In genomic region chr11:14380125-14380936, GRCh38 we compare ENCODE assay signal across 9 cellular contexts. TPM values are rescaled to one million over a fixed set of nuclear protein-coding genes. Genes with fewer than 3 reads are reported as not detected.
A peak's percentile ranks its signal among the peaks of the same experiment; 100 is the strongest.
DNase-seq lines count a peak whose midpoint lies in the region; ATAC-seq, FAIRE-seq and TF ChIP-seq lines count a peak whose summit lies in the region.
"Had no signal": no experiment of that assay in that cellular context is flagged by ENCODE, and none has a peak within 500 bp of the region (broad histone marks: within the 10 kb centered on the region; RNA-seq: fewer than 3 reads in every experiment).

No MANE protein-coding gene starts in this region.

- no peaks in the 10 kb centered on the region for H3K79me1 ChIP-seq in mesenchymal stem cell (replicated peaks; ENCODE audit: low read length, poor library complexity, severe bottlenecking)

- H2BK120ac ChIP-seq in mesenchymal stem cell (ENCODE audit: low read depth, low read length): no peak overlapping the region

- H4K20me1 ChIP-seq in K562 (replicated peaks; ENCODE audit: control insufficient read depth, insufficient read depth, low read length): no peaks in the 10 kb centered on the region

- no peak for TF ChIP-seq POLR2A in K562 (conservative IDR thresholded peaks at IDR 0.05)

- H2BK12ac ChIP-seq in mesenchymal stem cell (ENCODE audit: low read length in 2 of 2): no peak overlapping the region

- H3K9me3 ChIP-seq in K562 (replicated peaks; ENCODE audit: control insufficient read depth, insufficient read depth, low read depth, low read length) (no peaks in the 10 kb centered on the region), mesenchymal stem cell (ENCODE audit: control insufficient read depth, low read length) (no peaks in the 10 kb centered on the region)

- H3K79me2 ChIP-seq in K562 (ENCODE audit: control insufficient read depth, insufficient read depth, low read length): no peaks in the 10 kb centered on the region

- no peak overlapping the region for H3K18ac ChIP-seq in mesenchymal stem cell (ENCODE audit: low read depth in 1 of 2, low read length in 2 of 2)

- DNase-seq in activated effector memory CD4-positive, alpha-beta T cell treated with anti-CD3 and anti-CD28 coated beads, Interleukin-2, amount 50 U/mL, for 16 hours: peak; percentile 9
- DNase-seq in activated effector memory CD4-positive, alpha-beta T cell treated with Interleukin-2 at 50 U/mL for 16 hours: no peak
- DNase-seq in K562 (ENCODE audit: extremely low read depth in 1 of 4, low spot score in 3 of 4): no peak
- no peak for DNase-seq in mesenchymal stem cell
- no peak for DNase-seq in type B pancreatic cell (ENCODE audit: extremely low spot score, unreplicated experiment)
- no peak for DNase-seq in sciatic nerve (ENCODE audit: low spot score)
- DNase-seq in dedifferentiated amniotic fluid mesenchymal stem cell (ENCODE audit: extremely low spot score): no peak
- DNase-seq in EL: no peak
- DNase-seq: cerebellar nuclear complex had no signal

- peaks cover 15 to 29% of the 10 kb centered on the region in 2 experiments; a peak in 3 of 5 replicates for H3K27me3 ChIP-seq in K562 (ENCODE audit: control insufficient read depth in 2 of 2, insufficient read depth in 2 of 2, low read length in 2 of 2)
- H3K27me3 ChIP-seq in mesenchymal stem cell (ENCODE audit: control insufficient read depth in 1 of 2, insufficient read depth in 1 of 2, low read length in 2 of 2): no peaks in the 10 kb centered on the region

- H3K27me3 Mint-ChIP-seq in type B pancreatic cell: peaks cover 75% of the 10 kb centered on the region

- intact Hi-C loops in K562 (cut with micrococcal nuclease): no loop called here
- intact Hi-C loops in sciatic nerve (cut with DNase I): no loop called here

- H3K4me2 ChIP-seq in K562 (ENCODE audit: insufficient read depth, low read length) (no peak overlapping the region), mesenchymal stem cell (ENCODE audit: low read length, poor library complexity, severe bottlenecking) (peak overlapping the region; percentile 69)

- H2BK5ac ChIP-seq in mesenchymal stem cell (ENCODE audit: low read depth, low read length, poor library complexity, severe bottlenecking): no peak overlapping the region

- H4K91ac ChIP-seq in mesenchymal stem cell (ENCODE audit: low read length): no peak overlapping the region

- ATAC-seq in K562 (no peak), sciatic nerve (no peak)

- H3K27ac ChIP-seq in K562 (ENCODE audit: extremely low read depth, low read depth, low read length) (no peak overlapping the region), mesenchymal stem cell (ENCODE audit: low read length, poor library complexity, severe bottlenecking) (peak overlapping the region; percentile 55)

- no peak overlapping the region for H3K4ac ChIP-seq in mesenchymal stem cell (ENCODE audit: low read depth in 1 of 2, low read length in 2 of 2)

- WGBS in K562 (ENCODE audit: insufficient coverage, low coverage, missing lambda C conversion rate): 8% methylated on average over 14 of the region's 14 CpGs
- WGBS in mesenchymal stem cell: 92% methylated on average over 8 of the region's 14 CpGs

- H3K36me3 Mint-ChIP-seq in type B pancreatic cell: no peaks in the 10 kb centered on the region

- H3K9me1 ChIP-seq in K562 (ENCODE audit: control insufficient read depth, insufficient read depth, low read length): no peaks in the 10 kb centered on the region

- H3K23ac ChIP-seq in mesenchymal stem cell (ENCODE audit: low read length in 2 of 2): no peak overlapping the region

- no peak overlapping the region for H3K9ac ChIP-seq in K562 (ENCODE audit: insufficient read depth in 1 of 2, low read depth in 2 of 2, low read length in 2 of 2)
- peak overlapping the region; percentile 86 for H3K9ac ChIP-seq in mesenchymal stem cell (ENCODE audit: low read length)

- H3K4me3 ChIP-seq in K562: no peak overlapping the region
- peak overlapping the region in 1 of 2 experiments; percentile 70 for H3K4me3 ChIP-seq in mesenchymal stem cell (ENCODE audit: insufficient read depth in 1 of 2, low read depth in 1 of 2, low read length in 2 of 2)

- no peak for TF ChIP-seq RAD21 in K562 (CRISPR knock-in tag; conservative IDR thresholded peaks at IDR 0.05 in 1 of 2, IDR thresholded peaks at IDR 0.05 in 1 of 2)

- H3K4me1 ChIP-seq in K562 (replicated peaks in 1 of 2; ENCODE audit: control insufficient read depth in 2 of 2, insufficient read depth in 2 of 2, low read length in 2 of 2) (peaks cover 0 to 6% of the 10 kb centered on the region in 2 experiments; a peak in 1 of 5 replicates), mesenchymal stem cell (ENCODE audit: control insufficient read depth, insufficient read depth, low read depth, low read length) (peaks cover 2% of the 10 kb centered on the region)

- no peak overlapping the region for H4K8ac ChIP-seq in mesenchymal stem cell (ENCODE audit: low read length)

- H2AK5ac ChIP-seq in mesenchymal stem cell (ENCODE audit: low read length, severe bottlenecking): no peak overlapping the region

- no peaks in the 10 kb centered on the region for H3K4me1 Mint-ChIP-seq in type B pancreatic cell (ENCODE audit: unreplicated experiment)

- no peak for FAIRE-seq in K562 (lab: Jason Lieb, UNC)

- POLR2A ChIA-PET in K562 (lab: Yijun Ruan, JAX): no interaction called here

- TF ChIP-seq CTCF in K562 (IDR thresholded peaks at IDR 0.05 in 2 of 3, conservative IDR thresholded peaks at IDR 0.05 in 1 of 3; ENCODE audit: insufficient read depth in 2 of 3, low read depth in 1 of 3, low read length in 3 of 3): no peak
- no peak for TF ChIP-seq CTCF in type B pancreatic cell (conservative IDR thresholded peaks at IDR 0.05)

- CTCF ChIA-PET in K562 (lab: Yijun Ruan, JAX; ENCODE audit: low intra/inter-chr PET ratio): no interaction called here

- no peak overlapping the region for H2BK15ac ChIP-seq in mesenchymal stem cell (ENCODE audit: low read depth, poor library complexity, severe bottlenecking)

- H3K9me3 Mint-ChIP-seq in type B pancreatic cell: no peaks in the 10 kb centered on the region

- BruUV-seq in K562 (replicated peaks; lab: Mats Ljungman, UMichigan): no TSS peak

- H3K36me3 ChIP-seq in K562 (ENCODE audit: control insufficient read depth, insufficient read depth, low read length) (no peaks in the 10 kb centered on the region), mesenchymal stem cell (ENCODE audit: control insufficient read depth in 1 of 2, insufficient read depth in 2 of 2, low read depth in 1 of 2, low read length in 2 of 2) (no peaks in the 10 kb centered on the region)

- in situ Hi-C loops in K562 (cut with MboI): no loop called here

- no peak overlapping the region for H3K27ac Mint-ChIP-seq in type B pancreatic cell

- H3K4me3 Mint-ChIP-seq in type B pancreatic cell: peak overlapping the region; percentile 83

- no peak for TF ChIP-seq EP300 in K562 (IDR thresholded peaks at IDR 0.05; ENCODE audit: low read length)

- no peak overlapping the region for H3K14ac ChIP-seq in mesenchymal stem cell (ENCODE audit: low read length in 2 of 2)

- H2AFZ ChIP-seq in K562 (ENCODE audit: low read depth, low read length): no peak overlapping the region
- H2AFZ ChIP-seq in mesenchymal stem cell (ENCODE audit: low read depth, low read length): no peak overlapping the region

TF ChIP-seq in K562, 482 proteins besides CTCF, POLR2A, EP300 and RAD21:
- TF ChIP-seq RNF2 (IDR thresholded peaks at IDR 0.05) (peak; percentile 39; the same call in 1 of the 2 replicates), ZNF76 (CRISPR knock-in tag; IDR thresholded peaks at IDR 0.05; ENCODE audit: borderline replicate concordance) (no peak), WHSC1 (IDR thresholded peaks at IDR 0.05; ENCODE audit: low read length) (no peak), NR1H2 (CRISPR knock-in tag; IDR thresholded peaks at IDR 0.05) (no peak), BDP1 (IDR thresholded peaks at IDR 0.05; ENCODE audit: insufficient read depth, insufficient read length) (no peak), CBX8 (IDR thresholded peaks at IDR 0.05; ENCODE audit: borderline replicate concordance, extremely low read depth, low read depth, low read length, poor library complexity, severe bottlenecking) (peak; percentile 85), CBX2 (IDR thresholded peaks at IDR 0.05; ENCODE audit: insufficient read depth, low read length, poor library complexity, severe bottlenecking) (peak; percentile 97)

RNA-seq across cellular contexts. Expression of gene RRAS2, which starts 21.3 kb away (rescaled TPM):
- total RNA-seq in K562 (2011; cell fraction: chromatin; rRNA removed; ENCODE audit: low replicate concordance): 11.3 and 41.3 TPM in 2 replicates
- 9.2 and 11.7 TPM in 2 replicates for total RNA-seq in K562 (2011; cell fraction: nucleolus; rRNA removed)
- total RNA-seq in K562 (2011; cell fraction: nucleoplasm; rRNA removed): 22.9 and 46.2 TPM in 2 replicates
- total RNA-seq in K562 (2014; rRNA removed): 36.0 and 37.6 TPM in 2 replicates
- 41.9 and 45.9 TPM in 2 replicates for total RNA-seq in K562 (2014; rRNA removed; fragmentation: Illumina TruSeq; extraction: Trizol)
- total RNA-seq in K562 (2015; rRNA removed; fragmentation: Illumina TruSeq; extraction: Trizol): 29.9 and 30.7 TPM in 2 replicates
- total RNA-seq in K562 (2021): 40.7 and 42.6 TPM in 2 replicates
- polyA plus RNA-seq in K562 (2011; rRNA removed): 28.3 and 45.6 TPM in 2 replicates
- polyA plus RNA-seq in K562 (2011; cell fraction: cytosol; rRNA removed): 11.6 and 15.2 TPM in 2 replicates
- 8.0 and 8.8 TPM in 2 replicates for polyA plus RNA-seq in K562 (2011; cell fraction: nucleus; rRNA removed)
- polyA plus RNA-seq in K562 (2012): 23.9 and 29.5 TPM in 2 replicates
- polyA plus RNA-seq in K562 (2014; fragmentation: Illumina TruSeq; extraction: Trizol): 40.2 and 47.5 TPM in 2 replicates
- 10 to 100 TPM in 1 of 2 experiments, 1 to 10 TPM in 1; 9.4 to 10.3 TPM for polyA plus RNA-seq in K562 (2014; fragmentation: Nextera tagmentation; extraction: Ambion mirVana)
- polyA plus RNA-seq in K562 (2014; rRNA removed): 30.3 and 32.5 TPM in 2 replicates
- polyA minus RNA-seq in K562 (2011; rRNA and poly(A)+ RNA removed): 43.4 and 45.5 TPM in 2 replicates
- polyA minus RNA-seq in K562 (2011; cell fraction: cytosol; rRNA and poly(A)+ RNA removed): 16.7 and 22.8 TPM in 2 replicates
- polyA minus RNA-seq in K562 (2011; cell fraction: nucleus; rRNA and poly(A)+ RNA removed): 13.6 and 13.7 TPM in 2 replicates
- polyA plus RNA-seq in mesenchymal stem cell (2013, experiment 1 of 2): 60.2 TPM
- 61.9 TPM for polyA plus RNA-seq in mesenchymal stem cell (2013, experiment 2 of 2)
- 36.0 and 41.2 TPM in 2 replicates for total RNA-seq in type B pancreatic cell (ENCODE audit: low replicate concordance)
- 23.4 TPM for total RNA-seq in sciatic nerve
